Comparison of ENCODE assay signal across 16 cellular contexts in the genomic region with DNA sequence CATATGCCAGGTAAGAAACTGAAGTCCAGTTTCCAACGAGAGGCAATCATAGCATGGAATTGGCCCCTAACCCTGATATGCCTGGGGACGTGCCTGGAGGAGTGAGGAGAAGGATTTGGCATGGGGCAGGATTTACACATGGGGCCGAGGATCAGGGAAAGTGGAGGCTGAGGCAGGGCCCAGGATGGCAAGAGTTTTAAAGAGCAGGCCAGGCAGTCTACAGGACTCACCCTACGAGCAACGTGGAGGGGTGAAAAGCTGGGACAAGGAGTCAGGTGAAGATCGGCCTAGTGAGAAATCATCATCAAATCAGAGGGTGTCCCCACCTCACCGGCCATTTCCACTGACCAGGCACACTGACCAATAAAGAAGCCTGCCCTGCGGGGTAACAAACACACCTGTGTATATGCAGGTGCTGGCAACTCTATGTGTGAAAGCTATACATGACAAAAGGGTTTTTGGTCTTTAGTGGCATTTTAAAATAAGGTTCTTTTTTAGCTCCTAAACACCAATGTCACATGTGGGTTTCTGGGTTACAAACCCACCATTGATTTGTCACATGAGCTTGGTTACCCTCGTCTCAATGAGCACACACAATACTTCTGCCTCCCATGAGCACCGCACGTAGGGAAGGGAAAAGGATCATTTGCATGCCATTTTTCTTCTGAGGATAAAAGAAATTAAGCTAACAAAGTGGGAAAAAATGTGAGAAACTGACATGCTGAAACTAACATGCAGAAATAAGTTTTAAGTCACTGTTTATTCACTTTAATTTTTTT.
DNase-seq lines count a peak whose midpoint lies in the region; ATAC-seq and TF ChIP-seq lines count a peak whose summit lies in the region.
"Had no signal": no experiment of that assay in that cellular context is flagged by ENCODE, and none has a peak within 500 bp of the region (broad histone marks: within the 10 kb centered on the region; RNA-seq: fewer than 3 reads in every experiment).

No MANE protein-coding gene starts in this region.

- TF ChIP-seq CTCF in brain (conservative IDR thresholded peaks at IDR 0.05), result no peak
- TF ChIP-seq CTCF in CD4-positive, alpha-beta T cell (IDR thresholded peaks at IDR 0.05), result no peak

- ATAC-seq in CD4-positive, alpha-beta T cell (ENCODE audit: poor library complexity), result no peak
- no peak for ATAC-seq in HG03571 (IDR thresholded peaks at IDR 0.05; ENCODE audit: unreplicated experiment)

- no peaks in the 10 kb centered on the region for H3K9me3 ChIP-seq in CD4-positive, alpha-beta T cell (ENCODE audit: control insufficient read depth, low read length)

- CTCF ChIA-PET in CD4-positive, alpha-beta T cell (lab: Charles Lee), result interaction anchor here (0.6 kb wide), 1 partner anchor 9 kb away, joined by 3 read pairs; no protein-coding TSS in a partner anchor

- intact Hi-C loops in activated CD4-positive, alpha-beta T cell treated with anti-CD3 and anti-CD28 coated beads, Interleukin-2, amount 10 ng/mL, durations not matched to agents 24 days and 14 days (cut with micrococcal nuclease), result no loop called here
- intact Hi-C loops in CD4-positive, alpha-beta T cell (cut with DNase I, micrococcal nuclease), result no loop called here

- H3K4me3 Mint-ChIP-seq in activated CD4-positive, alpha-beta T cell treated with anti-CD3 and anti-CD28 coated beads, Interleukin-2, amount 10 ng/mL, durations not matched to agents 24 days and 14 days, result peak overlapping the region; percentile 50
- no peak overlapping the region for H3K4me3 Mint-ChIP-seq in activated naive CD8-positive, alpha-beta T cell
- no peak overlapping the region for H3K4me3 Mint-ChIP-seq in activated naive CD8-positive, alpha-beta T cell treated with anti-CD3 and anti-CD28 coated beads for 36 hours
- H3K4me3 Mint-ChIP-seq in brain, result peak overlapping the region in 1 of 5 experiments; percentile 37
- H3K4me3 Mint-ChIP-seq in CD4-positive, alpha-beta T cell, result no peak overlapping the region
- H3K4me3 Mint-ChIP-seq: CD14-positive monocyte, HFFc6 had no signal

- H3K9me3 Mint-ChIP-seq in activated CD4-positive, alpha-beta T cell treated with anti-CD3 and anti-CD28 coated beads, Interleukin-2, amount 10 ng/mL, durations not matched to agents 24 days and 14 days, result no peaks in the 10 kb centered on the region
- no peaks in the 10 kb centered on the region for H3K9me3 Mint-ChIP-seq in activated naive CD8-positive, alpha-beta T cell (ENCODE audit: low read depth)
- no peaks in the 10 kb centered on the region for H3K9me3 Mint-ChIP-seq in activated naive CD8-positive, alpha-beta T cell treated with anti-CD3 and anti-CD28 coated beads for 36 hours
- H3K9me3 Mint-ChIP-seq in brain, result peaks cover 0 to 2% (median 0%) of the 10 kb centered on the region in 5 experiments
- H3K9me3 Mint-ChIP-seq in CD4-positive, alpha-beta T cell, result no peaks in the 10 kb centered on the region
- H3K9me3 Mint-ChIP-seq: HFFc6 had no signal

- H3K4me1 Mint-ChIP-seq in activated CD4-positive, alpha-beta T cell treated with anti-CD3 and anti-CD28 coated beads, Interleukin-2, amount 10 ng/mL, durations not matched to agents 24 days and 14 days, result peaks cover 81% of the 10 kb centered on the region
- peaks cover 70% of the 10 kb centered on the region for H3K4me1 Mint-ChIP-seq in activated naive CD8-positive, alpha-beta T cell (ENCODE audit: low read depth)
- H3K4me1 Mint-ChIP-seq in activated naive CD8-positive, alpha-beta T cell treated with anti-CD3 and anti-CD28 coated beads for 36 hours, result peaks cover 67% of the 10 kb centered on the region
- H3K4me1 Mint-ChIP-seq in brain, result peaks cover 72% of the 10 kb centered on the region
- peaks cover 55% of the 10 kb centered on the region for H3K4me1 Mint-ChIP-seq in CD4-positive, alpha-beta T cell (ENCODE audit: low read depth)

- no peak for DNase-seq in activated CD4-positive, alpha-beta T cell treated with anti-CD3 and anti-CD28 coated beads, Interleukin-2, amount 10 ng/mL, durations not matched to agents 24 days and 14 days
- no peak for DNase-seq in activated CD4-positive, alpha-beta T cell treated with anti-CD3 and anti-CD28 coated beads, Interleukin-2, amount 50 U/mL, for 48 hours
- no peak for DNase-seq in activated naive CD8-positive, alpha-beta T cell treated with anti-CD3 and anti-CD28 coated beads for 36 hours
- no peak for DNase-seq in CD4-positive, alpha-beta T cell
- DNase-seq: COR-L47; HFFc6; KG1; NCI-H1417 treated with DMSO at 0.1 percent for 48 hours; NCI-H1930; NCI-H446; NK-92 treated with Interleukin-12 subunit alpha and Interleukin-12 subunit beta, amount 100 ng/mL, for 24 hours; RPMI8226 had no signal

- H3K27me3 Mint-ChIP-seq in activated CD4-positive, alpha-beta T cell treated with anti-CD3 and anti-CD28 coated beads, Interleukin-2, amount 10 ng/mL, durations not matched to agents 24 days and 14 days, result no peaks in the 10 kb centered on the region
- no peaks in the 10 kb centered on the region for H3K27me3 Mint-ChIP-seq in activated naive CD8-positive, alpha-beta T cell
- H3K27me3 Mint-ChIP-seq in activated naive CD8-positive, alpha-beta T cell treated with anti-CD3 and anti-CD28 coated beads for 36 hours, result no peaks in the 10 kb centered on the region
- H3K27me3 Mint-ChIP-seq in brain, result no peaks in the 10 kb centered on the region
- H3K27me3 Mint-ChIP-seq in CD4-positive, alpha-beta T cell, result no peaks in the 10 kb centered on the region

- POLR2A ChIA-PET in CD4-positive, alpha-beta T cell (lab: Charles Lee), result no interaction called here

- H3K27me3 ChIP-seq in CD4-positive, alpha-beta T cell (ENCODE audit: control insufficient read depth, insufficient read depth, low read length), result no peaks in the 10 kb centered on the region

- no peak overlapping the region for H3K27ac ChIP-seq in CD4-positive, alpha-beta T cell (ENCODE audit: low read depth, low read length)

- H3K27ac Mint-ChIP-seq in activated CD4-positive, alpha-beta T cell treated with anti-CD3 and anti-CD28 coated beads, Interleukin-2, amount 10 ng/mL, durations not matched to agents 24 days and 14 days, result peak overlapping the region; percentile 18
- peak overlapping the region; percentile 24 for H3K27ac Mint-ChIP-seq in activated naive CD8-positive, alpha-beta T cell
- H3K27ac Mint-ChIP-seq in activated naive CD8-positive, alpha-beta T cell treated with anti-CD3 and anti-CD28 coated beads for 36 hours, result no peak overlapping the region
- H3K27ac Mint-ChIP-seq in brain, result peak overlapping the region in 3 of 5 experiments; percentile 78 to 83 (median 82)
- no peak overlapping the region for H3K27ac Mint-ChIP-seq in CD4-positive, alpha-beta T cell
- H3K27ac Mint-ChIP-seq: HFFc6 had no signal

- peaks cover 64% of the 10 kb centered on the region for H3K36me3 Mint-ChIP-seq in activated CD4-positive, alpha-beta T cell treated with anti-CD3 and anti-CD28 coated beads, Interleukin-2, amount 10 ng/mL, durations not matched to agents 24 days and 14 days (ENCODE audit: low read depth)
- peaks cover 21% of the 10 kb centered on the region for H3K36me3 Mint-ChIP-seq in activated naive CD8-positive, alpha-beta T cell
- H3K36me3 Mint-ChIP-seq in activated naive CD8-positive, alpha-beta T cell treated with anti-CD3 and anti-CD28 coated beads for 36 hours, result peaks cover 65% of the 10 kb centered on the region
- no peaks in the 10 kb centered on the region for H3K36me3 Mint-ChIP-seq in brain
- no peaks in the 10 kb centered on the region for H3K36me3 Mint-ChIP-seq in CD4-positive, alpha-beta T cell (ENCODE audit: low read depth)

Comparison
In these comparisons a context has a peak if more than half of its experiments do, and no peak if none do; other contexts are left out.
1. H3K27ac Mint-ChIP-seq: peak in activated CD4-positive, alpha-beta T cell treated with anti-CD3 and anti-CD28 coated beads, Interleukin-2, amount 10 ng/mL, durations not matched to agents 24 days and 14 days (single experiment), activated naive CD8-positive, alpha-beta T cell (single experiment) and brain (3 of 5); none in activated naive CD8-positive, alpha-beta T cell treated with anti-CD3 and anti-CD28 coated beads for 36 hours (single experiment) and CD4-positive, alpha-beta T cell (single experiment).